In the genomic region with DNA sequence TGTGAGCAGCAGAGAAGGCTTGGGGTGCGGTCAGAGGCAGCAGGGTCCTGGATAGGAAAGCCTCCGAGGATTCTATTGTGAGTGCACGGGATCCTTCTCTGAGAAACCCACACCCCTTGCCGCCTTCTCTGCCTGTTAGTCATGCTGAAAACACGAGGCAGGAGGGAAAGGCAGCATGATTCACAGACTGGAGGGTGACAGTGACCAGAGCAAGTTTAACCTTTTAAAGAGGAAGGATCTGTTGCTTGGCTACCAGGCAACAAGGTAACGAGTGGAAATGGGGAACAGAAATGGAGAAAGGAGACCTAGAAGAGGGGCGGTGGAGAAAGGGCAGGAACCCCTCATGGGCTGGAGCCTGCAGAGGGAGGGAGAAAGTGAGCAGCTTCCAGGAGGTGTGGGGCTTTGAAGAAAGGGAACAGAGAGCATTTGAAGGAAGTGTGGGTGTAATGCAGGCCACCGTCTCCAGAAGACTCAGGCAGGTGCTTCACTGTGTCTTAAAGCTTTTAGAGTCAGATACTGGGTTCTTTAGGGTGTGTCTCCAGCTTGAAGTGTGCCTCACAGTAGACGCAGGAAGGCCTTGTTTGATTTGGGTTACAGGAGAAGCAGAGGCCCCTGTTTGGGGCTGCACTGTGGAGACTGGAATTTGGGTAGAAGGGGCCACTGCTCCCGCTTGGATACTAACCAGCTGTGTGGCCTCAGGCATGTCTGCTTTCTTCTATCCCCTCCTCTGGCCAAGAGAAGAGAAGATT, we compare ENCODE assay signal across 8 cellular contexts. TPM values are rescaled to one million over a fixed set of nuclear protein-coding genes. Genes with fewer than 3 reads are reported as not detected.
DNase-seq lines count a peak whose midpoint lies in the region; ATAC-seq and TF ChIP-seq lines count a peak whose summit lies in the region.

No MANE protein-coding gene starts in this region.

- H3K4me3 ChIP-seq in AG10803 (ENCODE audit: low read length) (peak overlapping the region; percentile 8; the same call in 1 of the 2 replicates), fibroblast of mammary gland (ENCODE audit: control insufficient read depth, low read depth, low read length) (no peak overlapping the region)

- TF ChIP-seq CTCF in AG10803 (conservative IDR thresholded peaks at IDR 0.05; ENCODE audit: low read length), result no peak
- no peak for TF ChIP-seq CTCF in fibroblast of mammary gland (conservative IDR thresholded peaks at IDR 0.05; ENCODE audit: control insufficient read depth, insufficient read depth, low read depth, low read length)

- no peaks in the 10 kb centered on the region for H3K27me3 Mint-ChIP-seq in activated CD8-positive, alpha-beta memory T cell treated with anti-CD3 and anti-CD28 coated beads, Interleukin-2, amount 10 ng/mL, durations not matched to agents 7 days and 5 days

- no peaks in the 10 kb centered on the region for H3K36me3 Mint-ChIP-seq in activated CD8-positive, alpha-beta memory T cell treated with anti-CD3 and anti-CD28 coated beads, Interleukin-2, amount 10 ng/mL, durations not matched to agents 7 days and 5 days

- H3K4me3 Mint-ChIP-seq in activated CD8-positive, alpha-beta memory T cell treated with anti-CD3 and anti-CD28 coated beads, Interleukin-2, amount 10 ng/mL, durations not matched to agents 7 days and 5 days, result no peak overlapping the region

- CTCF ChIA-PET in activated CD8-positive, alpha-beta memory T cell treated with anti-CD3 and anti-CD28 coated beads, Interleukin-2, amount 10 ng/mL, durations not matched to agents 7 days and 5 days (lab: Charles Lee), result interaction anchor here (1.0 to 1.3 kb wide), 2 partner anchors 8 to 246 kb away, joined by 3 read pairs; no protein-coding TSS in a partner anchor

- H3K4me1 Mint-ChIP-seq in activated CD8-positive, alpha-beta memory T cell treated with anti-CD3 and anti-CD28 coated beads, Interleukin-2, amount 10 ng/mL, durations not matched to agents 7 days and 5 days, result peaks cover 9% of the 10 kb centered on the region

- ATAC-seq in activated CD8-positive, alpha-beta memory T cell treated with anti-CD3 and anti-CD28 coated beads, Interleukin-2, amount 10 ng/mL, durations not matched to agents 7 days and 5 days, result peak; percentile 39
- ATAC-seq in GM21360 (IDR thresholded peaks at IDR 0.05; ENCODE audit: unreplicated experiment) (no peak), HG02885 (IDR thresholded peaks at IDR 0.05; ENCODE audit: poor library complexity, unreplicated experiment) (no peak)

- DNase-seq in AG10803 (ENCODE audit: low read depth) (peak; percentile 92), HuH-7.5 (ENCODE audit: low spot score) (peak; percentile 31), fibroblast of mammary gland (ENCODE audit: low read depth) (peak; percentile 94), pons (ENCODE audit: low spot score) (peak; percentile 40), putamen (ENCODE audit: low spot score) (no peak)
- DNase-seq in activated CD8-positive, alpha-beta memory T cell treated with anti-CD3 and anti-CD28 coated beads, Interleukin-2, amount 10 ng/mL, durations not matched to agents 7 days and 5 days, result no peak

- H3K9me3 Mint-ChIP-seq in activated CD8-positive, alpha-beta memory T cell treated with anti-CD3 and anti-CD28 coated beads, Interleukin-2, amount 10 ng/mL, durations not matched to agents 7 days and 5 days (ENCODE audit: low read depth), result no peaks in the 10 kb centered on the region

- H3K27ac Mint-ChIP-seq in activated CD8-positive, alpha-beta memory T cell treated with anti-CD3 and anti-CD28 coated beads, Interleukin-2, amount 10 ng/mL, durations not matched to agents 7 days and 5 days, result no peak overlapping the region

RNA-seq across cellular contexts. Expression of gene OPTC, which starts 19.1 kb away (rescaled TPM):
- total RNA-seq in activated CD8-positive, alpha-beta memory T cell treated with anti-CD3 and anti-CD28 coated beads, Interleukin-2, amount 10 ng/mL, durations not matched to agents 7 days and 5 days, result not detected

RNA-seq across cellular contexts. Expression of gene PRELP, which starts 37.4 kb away (rescaled TPM):
- total RNA-seq in activated CD8-positive, alpha-beta memory T cell treated with anti-CD3 and anti-CD28 coated beads, Interleukin-2, amount 10 ng/mL, durations not matched to agents 7 days and 5 days, result not detected

Comparison
In these comparisons a context has a peak if more than half of its experiments do, and no peak if none do; other contexts are left out.
1. DNase-seq: peak in AG10803 (single experiment), HuH-7.5 (single experiment), fibroblast of mammary gland (single experiment) and pons (single experiment); none in activated CD8-positive, alpha-beta memory T cell treated with anti-CD3 and anti-CD28 coated beads, Interleukin-2, amount 10 ng/mL, durations not matched to agents 7 days and 5 days (single experiment) and putamen (single experiment).